Comparison of ENCODE assay signal across 1 cellular context in genomic region chr10:101834341-101834740, GRCh38.
TF ChIP-seq lines count a peak whose summit lies in the region.

No MANE protein-coding gene starts in this region.

TF ChIP-seq in HEK293, 187 proteins besides CTCF, POLR2A, EP300 and RAD21 (continued from another document):
- TF ChIP-seq KLF17 (tag by site-specific recombination; IDR thresholded peaks at IDR 0.05) (peak; percentile 47), ZNF324 (tag by site-specific recombination; IDR thresholded peaks at IDR 0.05) (no peak), WT1 (tag by site-specific recombination; IDR thresholded peaks at IDR 0.05) (no peak), EGR2 (tag by site-specific recombination; IDR thresholded peaks at IDR 0.05; ENCODE audit: low read depth) (peak; percentile 96), ZNF621 (tag by site-specific recombination; IDR thresholded peaks at IDR 0.05) (no peak), ZNF169 (tag by site-specific recombination; IDR thresholded peaks at IDR 0.05) (no peak), ZNF398 (tag by site-specific recombination; IDR thresholded peaks at IDR 0.05) (no peak), ZNF19 (tag by site-specific recombination; IDR thresholded peaks at IDR 0.05; ENCODE audit: low read depth) (no peak), ZFHX2 (tag by site-specific recombination; conservative IDR thresholded peaks at IDR 0.05) (peak; percentile 95), YY2 (tag by site-specific recombination; IDR thresholded peaks at IDR 0.05) (no peak), ZNF513 (tag by site-specific recombination; IDR thresholded peaks at IDR 0.05) (no peak), HOXA7 (CRISPR knock-in tag; IDR thresholded peaks at IDR 0.05; ENCODE audit: borderline replicate concordance) (no peak), PRDM4 (tag by site-specific recombination; IDR thresholded peaks at IDR 0.05) (no peak), KLF1 (tag by site-specific recombination; IDR thresholded peaks at IDR 0.05) (0 out of 2 replicates have a peak, but pooled peaks have one; percentile 14), TRIM28 (IDR thresholded peaks at IDR 0.05; ENCODE audit: borderline replicate concordance, low read length) (no peak)
